ENCODE assay signal across 11 cellular contexts in the genomic region with DNA sequence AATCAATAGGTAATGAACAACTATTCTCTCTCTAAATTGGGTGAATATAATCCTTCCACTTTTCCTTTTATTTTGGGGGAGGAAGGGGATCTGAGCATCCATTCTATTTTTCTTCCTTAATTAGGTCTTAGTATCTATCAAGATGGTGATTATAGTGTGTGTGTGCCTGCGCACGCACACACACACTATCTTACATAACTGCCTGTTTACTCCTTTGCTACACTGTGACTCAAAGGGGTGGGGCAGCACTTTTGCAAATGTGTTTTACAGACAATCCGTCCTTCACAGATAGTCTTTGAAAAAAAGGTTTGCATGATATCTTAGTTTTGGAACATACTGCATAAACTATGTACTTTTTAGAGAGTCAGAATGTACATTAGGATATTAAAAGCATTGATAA.
A peak's percentile ranks its signal among the peaks of the same experiment; 100 is the strongest.
DNase-seq lines count a peak whose midpoint lies in the region; ATAC-seq and TF ChIP-seq lines count a peak whose summit lies in the region.
"Had no signal": no experiment of that assay in that cellular context is flagged by ENCODE, and none has a peak within 500 bp of the region (broad histone marks: within the 10 kb centered on the region; RNA-seq: fewer than 3 reads in every experiment).

No MANE protein-coding gene starts in this region.

- H3K27me3 ChIP-seq in CD4-positive, alpha-beta T cell (ENCODE audit: control insufficient read depth, insufficient read depth, low read length), result no peaks in the 10 kb centered on the region
- no peaks in the 10 kb centered on the region for H3K27me3 ChIP-seq in naive thymus-derived CD4-positive, alpha-beta T cell (ENCODE audit: control insufficient read depth in 2 of 2, insufficient read depth in 2 of 2, low read length in 2 of 2)

- H3K27ac ChIP-seq in CD4-positive, alpha-beta T cell (ENCODE audit: low read depth, low read length), result no peak overlapping the region
- no peak overlapping the region for H3K27ac ChIP-seq in naive thymus-derived CD4-positive, alpha-beta T cell (ENCODE audit: low read depth, low read length)

- POLR2A ChIA-PET in CD4-positive, alpha-beta T cell (lab: Charles Lee), result no interaction called here
- POLR2A ChIA-PET in naive thymus-derived CD4-positive, alpha-beta T cell (lab: Charles Lee), result no interaction called here

- DNase-seq in CD4-positive, alpha-beta T cell, result no peak
- DNase-seq in Kasumi-1 (lab: John Stamatoyannopoulos, UW), result peak; percentile 12 to 42
- peak; percentile 89 for DNase-seq in epithelial cell of esophagus (ENCODE audit: low read depth)
- peak in 3 of 9 donors; percentile 5 to 28 (median 9) for DNase-seq in naive thymus-derived CD4-positive, alpha-beta T cell
- no peak for DNase-seq in stimulated activated CD4-positive, alpha-beta T cell treated with anti-CD3 and anti-CD28 coated beads, Interleukin-1b, Interleukin-23, amount 100 ng/mL, for 48 hours
- DNase-seq in activated T-cell treated with anti-CD3 and anti-CD28 coated beads for 4 hours, result no peak
- DNase-seq in 8988T, result no peak
- DNase-seq: effector CD4-positive, alpha-beta T cell; NCI-H2171 treated with DMSO at 0.1 percent for 48 hours; stimulated activated CD4-positive, alpha-beta T cell treated with anti-CD3 and anti-CD28 coated beads, Interleukin-4, amount 100 ng/mL, for 1 hour had no signal

- TF ChIP-seq CTCF in CD4-positive, alpha-beta T cell (IDR thresholded peaks at IDR 0.05), result no peak
- no peak for TF ChIP-seq CTCF in epithelial cell of esophagus (IDR thresholded peaks at IDR 0.05; ENCODE audit: insufficient read depth, low read depth, low read length, missing control alignments)

- H3K4me3 Mint-ChIP-seq in CD4-positive, alpha-beta T cell, result no peak overlapping the region
- H3K4me3 Mint-ChIP-seq in naive thymus-derived CD4-positive, alpha-beta T cell, result no peak overlapping the region
- H3K4me3 Mint-ChIP-seq: activated naive CD4-positive, alpha-beta T cell treated with anti-CD3 and anti-CD28 coated beads, Interleukin-2, amount 50 U/mL, for 24 hours had no signal

- intact Hi-C loops in CD4-positive, alpha-beta T cell (cut with DNase I, micrococcal nuclease), result no loop called here
- intact Hi-C loops in naive thymus-derived CD4-positive, alpha-beta T cell (cut with micrococcal nuclease), result no loop called here

- no peaks in the 10 kb centered on the region for H3K27me3 Mint-ChIP-seq in CD4-positive, alpha-beta T cell
- H3K27me3 Mint-ChIP-seq in naive thymus-derived CD4-positive, alpha-beta T cell, result no peaks in the 10 kb centered on the region
- H3K27me3 Mint-ChIP-seq: activated naive CD4-positive, alpha-beta T cell treated with anti-CD3 and anti-CD28 coated beads, Interleukin-2, amount 50 U/mL, for 24 hours had no signal

- CTCF ChIA-PET in CD4-positive, alpha-beta T cell (lab: Charles Lee), result no interaction called here
- CTCF ChIA-PET in naive thymus-derived CD4-positive, alpha-beta T cell (lab: Charles Lee), result no interaction called here

- H3K9me3 ChIP-seq in CD4-positive, alpha-beta T cell (ENCODE audit: control insufficient read depth, low read length), result no peaks in the 10 kb centered on the region
- H3K9me3 ChIP-seq in naive thymus-derived CD4-positive, alpha-beta T cell (ENCODE audit: control insufficient read depth in 2 of 3, low read length in 3 of 3), result no peaks in the 10 kb centered on the region

- H3K4me1 Mint-ChIP-seq in CD4-positive, alpha-beta T cell (ENCODE audit: low read depth), result peaks cover 4% of the 10 kb centered on the region
- peaks cover 0 to 17% (median 4%) of the 10 kb centered on the region in 7 donors for H3K4me1 Mint-ChIP-seq in naive thymus-derived CD4-positive, alpha-beta T cell
- H3K4me1 Mint-ChIP-seq: activated naive CD4-positive, alpha-beta T cell treated with anti-CD3 and anti-CD28 coated beads, Interleukin-2, amount 50 U/mL, for 24 hours had no signal

- peak; percentile 56 for ATAC-seq in CD4-positive, alpha-beta T cell (ENCODE audit: poor library complexity)
- peak; percentile 69 for ATAC-seq in naive thymus-derived CD4-positive, alpha-beta T cell

- peaks cover 0 to 3% (median 0%) of the 10 kb centered on the region in 3 experiments for H3K36me3 ChIP-seq in naive thymus-derived CD4-positive, alpha-beta T cell (ENCODE audit: control insufficient read depth in 2 of 3, insufficient read depth in 3 of 3, low read length in 3 of 3)

- peaks cover 10% of the 10 kb centered on the region for H3K36me3 Mint-ChIP-seq in CD4-positive, alpha-beta T cell (ENCODE audit: low read depth)
- peaks cover 0 to 29% (median 14%) of the 10 kb centered on the region in 5 donors for H3K36me3 Mint-ChIP-seq in naive thymus-derived CD4-positive, alpha-beta T cell

- H3K27ac Mint-ChIP-seq in CD4-positive, alpha-beta T cell, result peak overlapping the region; percentile 73
- H3K27ac Mint-ChIP-seq in naive thymus-derived CD4-positive, alpha-beta T cell, result peak overlapping the region in 2 of 9 donors; percentile 54 to 57
- H3K27ac Mint-ChIP-seq: activated naive CD4-positive, alpha-beta T cell treated with anti-CD3 and anti-CD28 coated beads, Interleukin-2, amount 50 U/mL, for 24 hours had no signal

- H3K9me3 Mint-ChIP-seq in CD4-positive, alpha-beta T cell, result no peaks in the 10 kb centered on the region
- H3K9me3 Mint-ChIP-seq in naive thymus-derived CD4-positive, alpha-beta T cell, result no peaks in the 10 kb centered on the region
- H3K9me3 Mint-ChIP-seq: activated naive CD4-positive, alpha-beta T cell treated with anti-CD3 and anti-CD28 coated beads, Interleukin-2, amount 50 U/mL, for 24 hours had no signal

- H3K4me1 ChIP-seq in naive thymus-derived CD4-positive, alpha-beta T cell (ENCODE audit: control insufficient read depth in 2 of 2, insufficient read depth in 2 of 2, low read length in 2 of 2), result no peaks in the 10 kb centered on the region

- H3K4me3 ChIP-seq in epithelial cell of esophagus (ENCODE audit: low read length), result no peak overlapping the region
- H3K4me3 ChIP-seq in naive thymus-derived CD4-positive, alpha-beta T cell (ENCODE audit: low read length), result no peak overlapping the region

Comparison
In these comparisons a context has a peak if more than half of its experiments do, and no peak if none do; other contexts are left out.
1. DNase-seq: peak in Kasumi-1 (2 of 2) and epithelial cell of esophagus (single experiment); none in CD4-positive, alpha-beta T cell (0 of 10), stimulated activated CD4-positive, alpha-beta T cell treated with anti-CD3 and anti-CD28 coated beads, Interleukin-1b, Interleukin-23, amount 100 ng/mL, for 48 hours (single experiment), activated T-cell treated with anti-CD3 and anti-CD28 coated beads for 4 hours (single experiment) and 8988T (single experiment).